1 cellular context compared by ENCODE assay signal in the genomic region with DNA sequence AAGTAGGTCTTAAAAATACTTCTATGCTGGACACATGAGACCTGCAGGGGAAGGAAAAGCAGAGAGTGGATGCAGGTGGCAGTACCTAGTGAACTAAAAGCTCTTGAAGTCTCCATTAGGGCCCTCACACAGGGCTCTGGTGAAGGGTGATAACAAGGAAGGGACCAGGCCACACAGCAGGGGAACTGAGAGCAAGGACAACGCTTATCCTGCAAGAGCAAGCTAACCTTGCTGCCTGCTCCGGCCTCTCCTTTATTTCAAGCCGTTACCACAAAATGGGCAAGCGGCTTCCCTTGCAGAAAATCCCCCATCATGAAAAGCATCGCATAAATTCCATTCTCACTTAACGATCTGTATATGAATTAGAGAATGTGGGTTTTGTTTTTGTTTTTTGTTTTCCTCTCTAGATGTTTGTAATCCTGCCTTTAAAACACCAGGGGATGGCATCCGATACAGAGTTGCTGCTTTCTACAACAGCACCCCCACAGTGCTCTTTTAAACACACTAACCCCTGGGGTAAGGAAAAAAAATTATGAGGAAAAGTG.
TF ChIP-seq lines count a peak whose summit lies in the region.

No MANE protein-coding gene starts in this region.

TF ChIP-seq in H1, 55 proteins besides CTCF, POLR2A, EP300 and RAD21:
- TF ChIP-seq, protein P1, sequence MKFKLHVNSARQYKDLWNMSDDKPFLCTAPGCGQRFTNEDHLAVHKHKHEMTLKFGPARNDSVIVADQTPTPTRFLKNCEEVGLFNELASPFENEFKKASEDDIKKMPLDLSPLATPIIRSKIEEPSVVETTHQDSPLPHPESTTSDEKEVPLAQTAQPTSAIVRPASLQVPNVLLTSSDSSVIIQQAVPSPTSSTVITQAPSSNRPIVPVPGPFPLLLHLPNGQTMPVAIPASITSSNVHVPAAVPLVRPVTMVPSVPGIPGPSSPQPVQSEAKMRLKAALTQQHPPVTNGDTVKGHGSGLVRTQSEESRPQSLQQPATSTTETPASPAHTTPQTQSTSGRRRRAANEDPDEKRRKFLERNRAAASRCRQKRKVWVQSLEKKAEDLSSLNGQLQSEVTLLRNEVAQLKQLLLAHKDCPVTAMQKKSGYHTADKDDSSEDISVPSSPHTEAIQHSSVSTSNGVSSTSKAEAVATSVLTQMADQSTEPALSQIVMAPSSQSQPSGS (IDR thresholded peaks at IDR 0.05; ENCODE audit: low read length) = 0 out of 2 replicates have a peak, but pooled peaks have one; percentile 33
- TF ChIP-seq POLR2AphosphoS5 (IDR thresholded peaks at IDR 0.05; ENCODE audit: low read depth, low read length) (0 out of 2 replicates have a peak, but pooled peaks have one; percentile 50), MAFK (IDR thresholded peaks at IDR 0.05; ENCODE audit: low read depth, low read length) (no peak), TCF12 (IDR thresholded peaks at IDR 0.05; ENCODE audit: low read depth, low read length) (peak; percentile 48; the same call in 1 of the 2 replicates), TAF1 (IDR thresholded peaks at IDR 0.05; ENCODE audit: low read depth, low read length) (0 out of 2 replicates have a peak, but pooled peaks have one; percentile 20), BCL11A (IDR thresholded peaks at IDR 0.05; ENCODE audit: low read depth in 2 of 2, low read length in 2 of 2) (no peak), CBX8 (IDR thresholded peaks at IDR 0.05; ENCODE audit: borderline replicate concordance, low read depth, low read length) (no peak)
- TF ChIP-seq, protein P2, sequence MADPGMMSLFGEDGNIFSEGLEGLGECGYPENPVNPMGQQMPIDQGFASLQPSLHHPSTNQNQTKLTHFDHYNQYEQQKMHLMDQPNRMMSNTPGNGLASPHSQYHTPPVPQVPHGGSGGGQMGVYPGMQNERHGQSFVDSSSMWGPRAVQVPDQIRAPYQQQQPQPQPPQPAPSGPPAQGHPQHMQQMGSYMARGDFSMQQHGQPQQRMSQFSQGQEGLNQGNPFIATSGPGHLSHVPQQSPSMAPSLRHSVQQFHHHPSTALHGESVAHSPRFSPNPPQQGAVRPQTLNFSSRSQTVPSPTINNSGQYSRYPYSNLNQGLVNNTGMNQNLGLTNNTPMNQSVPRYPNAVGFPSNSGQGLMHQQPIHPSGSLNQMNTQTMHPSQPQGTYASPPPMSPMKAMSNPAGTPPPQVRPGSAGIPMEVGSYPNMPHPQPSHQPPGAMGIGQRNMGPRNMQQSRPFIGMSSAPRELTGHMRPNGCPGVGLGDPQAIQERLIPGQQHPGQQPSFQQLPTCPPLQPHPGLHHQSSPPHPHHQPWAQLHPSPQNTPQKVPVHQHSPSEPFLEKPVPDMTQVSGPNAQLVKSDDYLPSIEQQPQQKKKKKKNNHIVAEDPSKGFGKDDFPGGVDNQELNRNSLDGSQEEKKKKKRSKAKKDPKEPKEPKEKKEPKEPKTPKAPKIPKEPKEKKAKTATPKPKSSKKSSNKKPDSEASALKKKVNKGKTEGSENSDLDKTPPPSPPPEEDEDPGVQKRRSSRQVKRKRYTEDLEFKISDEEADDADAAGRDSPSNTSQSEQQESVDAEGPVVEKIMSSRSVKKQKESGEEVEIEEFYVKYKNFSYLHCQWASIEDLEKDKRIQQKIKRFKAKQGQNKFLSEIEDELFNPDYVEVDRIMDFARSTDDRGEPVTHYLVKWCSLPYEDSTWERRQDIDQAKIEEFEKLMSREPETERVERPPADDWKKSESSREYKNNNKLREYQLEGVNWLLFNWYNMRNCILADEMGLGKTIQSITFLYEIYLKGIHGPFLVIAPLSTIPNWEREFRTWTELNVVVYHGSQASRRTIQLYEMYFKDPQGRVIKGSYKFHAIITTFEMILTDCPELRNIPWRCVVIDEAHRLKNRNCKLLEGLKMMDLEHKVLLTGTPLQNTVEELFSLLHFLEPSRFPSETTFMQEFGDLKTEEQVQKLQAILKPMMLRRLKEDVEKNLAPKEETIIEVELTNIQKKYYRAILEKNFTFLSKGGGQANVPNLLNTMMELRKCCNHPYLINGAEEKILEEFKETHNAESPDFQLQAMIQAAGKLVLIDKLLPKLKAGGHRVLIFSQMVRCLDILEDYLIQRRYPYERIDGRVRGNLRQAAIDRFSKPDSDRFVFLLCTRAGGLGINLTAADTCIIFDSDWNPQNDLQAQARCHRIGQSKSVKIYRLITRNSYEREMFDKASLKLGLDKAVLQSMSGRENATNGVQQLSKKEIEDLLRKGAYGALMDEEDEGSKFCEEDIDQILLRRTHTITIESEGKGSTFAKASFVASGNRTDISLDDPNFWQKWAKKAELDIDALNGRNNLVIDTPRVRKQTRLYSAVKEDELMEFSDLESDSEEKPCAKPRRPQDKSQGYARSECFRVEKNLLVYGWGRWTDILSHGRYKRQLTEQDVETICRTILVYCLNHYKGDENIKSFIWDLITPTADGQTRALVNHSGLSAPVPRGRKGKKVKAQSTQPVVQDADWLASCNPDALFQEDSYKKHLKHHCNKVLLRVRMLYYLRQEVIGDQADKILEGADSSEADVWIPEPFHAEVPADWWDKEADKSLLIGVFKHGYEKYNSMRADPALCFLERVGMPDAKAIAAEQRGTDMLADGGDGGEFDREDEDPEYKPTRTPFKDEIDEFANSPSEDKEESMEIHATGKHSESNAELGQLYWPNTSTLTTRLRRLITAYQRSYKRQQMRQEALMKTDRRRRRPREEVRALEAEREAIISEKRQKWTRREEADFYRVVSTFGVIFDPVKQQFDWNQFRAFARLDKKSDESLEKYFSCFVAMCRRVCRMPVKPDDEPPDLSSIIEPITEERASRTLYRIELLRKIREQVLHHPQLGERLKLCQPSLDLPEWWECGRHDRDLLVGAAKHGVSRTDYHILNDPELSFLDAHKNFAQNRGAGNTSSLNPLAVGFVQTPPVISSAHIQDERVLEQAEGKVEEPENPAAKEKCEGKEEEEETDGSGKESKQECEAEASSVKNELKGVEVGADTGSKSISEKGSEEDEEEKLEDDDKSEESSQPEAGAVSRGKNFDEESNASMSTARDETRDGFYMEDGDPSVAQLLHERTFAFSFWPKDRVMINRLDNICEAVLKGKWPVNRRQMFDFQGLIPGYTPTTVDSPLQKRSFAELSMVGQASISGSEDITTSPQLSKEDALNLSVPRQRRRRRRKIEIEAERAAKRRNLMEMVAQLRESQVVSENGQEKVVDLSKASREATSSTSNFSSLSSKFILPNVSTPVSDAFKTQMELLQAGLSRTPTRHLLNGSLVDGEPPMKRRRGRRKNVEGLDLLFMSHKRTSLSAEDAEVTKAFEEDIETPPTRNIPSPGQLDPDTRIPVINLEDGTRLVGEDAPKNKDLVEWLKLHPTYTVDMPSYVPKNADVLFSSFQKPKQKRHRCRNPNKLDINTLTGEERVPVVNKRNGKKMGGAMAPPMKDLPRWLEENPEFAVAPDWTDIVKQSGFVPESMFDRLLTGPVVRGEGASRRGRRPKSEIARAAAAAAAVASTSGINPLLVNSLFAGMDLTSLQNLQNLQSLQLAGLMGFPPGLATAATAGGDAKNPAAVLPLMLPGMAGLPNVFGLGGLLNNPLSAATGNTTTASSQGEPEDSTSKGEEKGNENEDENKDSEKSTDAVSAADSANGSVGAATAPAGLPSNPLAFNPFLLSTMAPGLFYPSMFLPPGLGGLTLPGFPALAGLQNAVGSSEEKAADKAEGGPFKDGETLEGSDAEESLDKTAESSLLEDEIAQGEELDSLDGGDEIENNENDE (IDR thresholded peaks at IDR 0.05; ENCODE audit: insufficient replicate concordance, low read length) = peak; percentile 90
TF ChIP-seq in H1: peak in this region for 5.
